In the genomic region with DNA sequence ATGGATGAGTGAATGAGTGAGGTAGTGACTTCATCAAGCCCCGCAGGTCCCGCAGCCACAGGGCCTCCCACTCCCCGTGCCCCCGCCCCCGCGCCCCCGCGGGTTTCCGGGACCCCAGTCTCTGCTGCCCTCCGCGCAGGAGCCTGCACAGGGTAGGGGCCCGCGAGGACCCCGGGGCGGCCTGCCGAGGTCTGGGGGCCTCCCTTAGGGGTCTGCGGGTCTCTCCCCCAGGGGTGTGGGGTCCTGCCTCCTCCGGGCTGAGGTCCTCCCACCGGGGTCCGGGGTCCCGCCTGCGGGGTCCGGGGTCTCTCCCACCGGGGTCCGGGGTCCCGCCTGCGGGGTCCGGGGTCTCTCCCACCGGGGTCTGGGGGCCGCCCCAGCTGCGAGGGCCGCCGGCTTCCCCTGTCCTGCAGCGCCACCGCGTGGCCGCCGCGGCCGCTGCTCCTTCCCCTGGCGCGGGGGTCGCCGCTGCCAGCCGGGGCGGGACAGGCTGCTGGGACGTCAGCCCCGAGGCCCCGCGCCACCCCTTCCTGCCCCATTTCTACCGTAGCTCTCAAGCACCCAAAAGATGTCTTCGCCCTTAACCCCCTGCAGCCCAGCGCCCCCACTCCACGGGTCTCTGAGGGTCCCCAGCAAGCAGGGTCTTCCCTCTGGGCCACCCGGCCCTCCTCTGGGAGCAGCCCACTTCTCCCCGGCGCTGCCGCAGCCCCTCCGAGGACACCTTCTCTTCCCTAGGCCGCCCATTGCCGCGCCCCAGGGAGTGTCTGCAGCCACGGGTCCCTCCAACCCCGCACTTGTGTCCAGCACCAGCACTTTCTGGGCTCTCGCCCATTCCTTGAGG, we compare ENCODE assay signal across 2 cellular contexts.
TF ChIP-seq lines count a peak whose summit lies in the region.

No MANE protein-coding gene starts in this region.

TF ChIP-seq in GM12878, 131 proteins besides CTCF, POLR2A, EP300 and RAD21 (continues in another document):
- TF ChIP-seq, protein P1, sequence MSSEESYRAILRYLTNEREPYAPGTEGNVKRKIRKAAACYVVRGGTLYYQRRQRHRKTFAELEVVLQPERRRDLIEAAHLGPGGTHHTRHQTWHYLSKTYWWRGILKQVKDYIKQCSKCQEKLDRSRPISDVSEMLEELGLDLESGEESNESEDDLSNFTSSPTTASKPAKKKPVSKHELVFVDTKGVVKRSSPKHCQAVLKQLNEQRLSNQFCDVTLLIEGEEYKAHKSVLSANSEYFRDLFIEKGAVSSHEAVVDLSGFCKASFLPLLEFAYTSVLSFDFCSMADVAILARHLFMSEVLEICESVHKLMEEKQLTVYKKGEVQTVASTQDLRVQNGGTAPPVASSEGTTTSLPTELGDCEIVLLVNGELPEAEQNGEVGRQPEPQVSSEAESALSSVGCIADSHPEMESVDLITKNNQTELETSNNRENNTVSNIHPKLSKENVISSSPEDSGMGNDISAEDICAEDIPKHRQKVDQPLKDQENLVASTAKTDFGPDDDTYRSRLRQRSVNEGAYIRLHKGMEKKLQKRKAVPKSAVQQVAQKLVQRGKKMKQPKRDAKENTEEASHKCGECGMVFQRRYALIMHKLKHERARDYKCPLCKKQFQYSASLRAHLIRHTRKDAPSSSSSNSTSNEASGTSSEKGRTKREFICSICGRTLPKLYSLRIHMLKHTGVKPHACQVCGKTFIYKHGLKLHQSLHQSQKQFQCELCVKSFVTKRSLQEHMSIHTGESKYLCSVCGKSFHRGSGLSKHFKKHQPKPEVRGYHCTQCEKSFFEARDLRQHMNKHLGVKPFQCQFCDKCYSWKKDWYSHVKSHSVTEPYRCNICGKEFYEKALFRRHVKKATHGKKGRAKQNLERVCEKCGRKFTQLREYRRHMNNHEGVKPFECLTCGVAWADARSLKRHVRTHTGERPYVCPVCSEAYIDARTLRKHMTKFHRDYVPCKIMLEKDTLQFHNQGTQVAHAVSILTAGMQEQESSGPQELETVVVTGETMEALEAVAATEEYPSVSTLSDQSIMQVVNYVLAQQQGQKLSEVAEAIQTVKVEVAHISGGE (CRISPR knock-in tag; IDR thresholded peaks at IDR 0.05) = no peak
- TF ChIP-seq YY1 (IDR thresholded peaks at IDR 0.05; ENCODE audit: low read depth, low read length) (0 out of 2 replicates have a peak, but pooled peaks have one; percentile 18), ZNF384 (IDR thresholded peaks at IDR 0.05; ENCODE audit: borderline replicate concordance, low read depth, low read length) (no peak), SMC3 (IDR thresholded peaks at IDR 0.05; ENCODE audit: borderline replicate concordance, low read length) (peak; percentile 73), POLR2AphosphoS5 (IDR thresholded peaks at IDR 0.05; ENCODE audit: low read length) (no peak), CBX3 (IDR thresholded peaks at IDR 0.05; ENCODE audit: borderline replicate concordance, low read depth) (no peak), SIN3A (IDR thresholded peaks at IDR 0.05; ENCODE audit: low read depth, low read length) (no peak), FOXM1 (IDR thresholded peaks at IDR 0.05; ENCODE audit: low read depth, low read length) (no peak), RFX5 (IDR thresholded peaks at IDR 0.05; ENCODE audit: low read depth, low read length) (no peak), SMARCA5 (IDR thresholded peaks at IDR 0.05) (0 out of 2 replicates have a peak, but pooled peaks have one; percentile 41), SPI1 (IDR thresholded peaks at IDR 0.05; ENCODE audit: borderline replicate concordance, insufficient read depth, low read depth, low read length) (no peak), ZNF24 (IDR thresholded peaks at IDR 0.05) (peak; percentile 70), WRNIP1 (IDR thresholded peaks at IDR 0.05; ENCODE audit: borderline replicate concordance, low read depth, low read length) (no peak), TBL1XR1 (IDR thresholded peaks at IDR 0.05; ENCODE audit: low read depth, low read length) (no peak), SUPT20H (IDR thresholded peaks at IDR 0.05; ENCODE audit: borderline replicate concordance, control insufficient read depth, low read depth, low read length) (no peak), SP1 (IDR thresholded peaks at IDR 0.05; ENCODE audit: low read depth, low read length) (no peak), EED (IDR thresholded peaks at IDR 0.05; ENCODE audit: low read depth) (no peak), GATAD2B (conservative IDR thresholded peaks at IDR 0.05; ENCODE audit: low read depth) (peak; percentile 56; the same call in 1 of the 2 replicates)
- TF ChIP-seq, protein P2, sequence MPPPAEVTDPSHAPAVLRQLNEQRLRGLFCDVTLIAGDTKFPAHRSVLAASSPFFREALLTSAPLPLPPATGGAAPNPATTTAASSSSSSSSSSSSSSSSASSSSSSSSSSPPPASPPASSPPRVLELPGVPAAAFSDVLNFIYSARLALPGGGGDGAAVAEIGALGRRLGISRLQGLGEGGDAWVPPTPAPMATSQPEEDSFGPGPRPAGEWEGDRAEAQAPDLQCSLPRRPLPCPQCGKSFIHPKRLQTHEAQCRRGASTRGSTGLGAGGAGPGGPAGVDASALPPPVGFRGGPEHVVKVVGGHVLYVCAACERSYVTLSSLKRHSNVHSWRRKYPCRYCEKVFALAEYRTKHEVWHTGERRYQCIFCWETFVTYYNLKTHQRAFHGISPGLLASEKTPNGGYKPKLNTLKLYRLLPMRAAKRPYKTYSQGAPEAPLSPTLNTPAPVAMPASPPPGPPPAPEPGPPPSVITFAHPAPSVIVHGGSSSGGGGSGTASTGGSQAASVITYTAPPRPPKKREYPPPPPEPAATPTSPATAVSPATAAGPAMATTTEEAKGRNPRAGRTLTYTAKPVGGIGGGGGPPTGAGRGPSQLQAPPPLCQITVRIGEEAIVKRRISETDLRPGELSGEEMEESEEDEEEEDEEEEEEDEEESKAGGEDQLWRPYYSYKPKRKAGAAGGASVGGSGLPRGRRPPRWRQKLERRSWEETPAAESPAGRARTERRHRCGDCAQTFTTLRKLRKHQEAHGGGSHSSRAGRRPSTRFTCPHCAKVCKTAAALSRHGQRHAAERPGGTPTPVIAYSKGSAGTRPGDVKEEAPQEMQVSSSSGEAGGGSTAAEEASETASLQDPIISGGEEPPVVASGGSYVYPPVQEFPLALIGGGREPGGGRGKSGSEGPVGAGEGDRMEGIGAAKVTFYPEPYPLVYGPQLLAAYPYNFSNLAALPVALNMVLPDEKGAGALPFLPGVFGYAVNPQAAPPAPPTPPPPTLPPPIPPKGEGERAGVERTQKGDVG (CRISPR knock-in tag; IDR thresholded peaks at IDR 0.05) = no peak
- TF ChIP-seq, protein P3, sequence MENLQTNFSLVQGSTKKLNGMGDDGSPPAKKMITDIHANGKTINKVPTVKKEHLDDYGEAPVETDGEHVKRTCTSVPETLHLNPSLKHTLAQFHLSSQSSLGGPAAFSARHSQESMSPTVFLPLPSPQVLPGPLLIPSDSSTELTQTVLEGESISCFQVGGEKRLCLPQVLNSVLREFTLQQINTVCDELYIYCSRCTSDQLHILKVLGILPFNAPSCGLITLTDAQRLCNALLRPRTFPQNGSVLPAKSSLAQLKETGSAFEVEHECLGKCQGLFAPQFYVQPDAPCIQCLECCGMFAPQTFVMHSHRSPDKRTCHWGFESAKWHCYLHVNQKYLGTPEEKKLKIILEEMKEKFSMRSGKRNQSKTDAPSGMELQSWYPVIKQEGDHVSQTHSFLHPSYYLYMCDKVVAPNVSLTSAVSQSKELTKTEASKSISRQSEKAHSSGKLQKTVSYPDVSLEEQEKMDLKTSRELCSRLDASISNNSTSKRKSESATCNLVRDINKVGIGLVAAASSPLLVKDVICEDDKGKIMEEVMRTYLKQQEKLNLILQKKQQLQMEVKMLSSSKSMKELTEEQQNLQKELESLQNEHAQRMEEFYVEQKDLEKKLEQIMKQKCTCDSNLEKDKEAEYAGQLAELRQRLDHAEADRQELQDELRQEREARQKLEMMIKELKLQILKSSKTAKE (IDR thresholded peaks at IDR 0.05; ENCODE audit: low read depth, poor library complexity, severe bottlenecking) = no peak

TF ChIP-seq in liver, 16 proteins besides CTCF, POLR2A, EP300 and RAD21 (continued from another document):
- TF ChIP-seq, protein P4, sequence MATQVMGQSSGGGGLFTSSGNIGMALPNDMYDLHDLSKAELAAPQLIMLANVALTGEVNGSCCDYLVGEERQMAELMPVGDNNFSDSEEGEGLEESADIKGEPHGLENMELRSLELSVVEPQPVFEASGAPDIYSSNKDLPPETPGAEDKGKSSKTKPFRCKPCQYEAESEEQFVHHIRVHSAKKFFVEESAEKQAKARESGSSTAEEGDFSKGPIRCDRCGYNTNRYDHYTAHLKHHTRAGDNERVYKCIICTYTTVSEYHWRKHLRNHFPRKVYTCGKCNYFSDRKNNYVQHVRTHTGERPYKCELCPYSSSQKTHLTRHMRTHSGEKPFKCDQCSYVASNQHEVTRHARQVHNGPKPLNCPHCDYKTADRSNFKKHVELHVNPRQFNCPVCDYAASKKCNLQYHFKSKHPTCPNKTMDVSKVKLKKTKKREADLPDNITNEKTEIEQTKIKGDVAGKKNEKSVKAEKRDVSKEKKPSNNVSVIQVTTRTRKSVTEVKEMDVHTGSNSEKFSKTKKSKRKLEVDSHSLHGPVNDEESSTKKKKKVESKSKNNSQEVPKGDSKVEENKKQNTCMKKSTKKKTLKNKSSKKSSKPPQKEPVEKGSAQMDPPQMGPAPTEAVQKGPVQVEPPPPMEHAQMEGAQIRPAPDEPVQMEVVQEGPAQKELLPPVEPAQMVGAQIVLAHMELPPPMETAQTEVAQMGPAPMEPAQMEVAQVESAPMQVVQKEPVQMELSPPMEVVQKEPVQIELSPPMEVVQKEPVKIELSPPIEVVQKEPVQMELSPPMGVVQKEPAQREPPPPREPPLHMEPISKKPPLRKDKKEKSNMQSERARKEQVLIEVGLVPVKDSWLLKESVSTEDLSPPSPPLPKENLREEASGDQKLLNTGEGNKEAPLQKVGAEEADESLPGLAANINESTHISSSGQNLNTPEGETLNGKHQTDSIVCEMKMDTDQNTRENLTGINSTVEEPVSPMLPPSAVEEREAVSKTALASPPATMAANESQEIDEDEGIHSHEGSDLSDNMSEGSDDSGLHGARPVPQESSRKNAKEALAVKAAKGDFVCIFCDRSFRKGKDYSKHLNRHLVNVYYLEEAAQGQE (IDR thresholded peaks at IDR 0.05) = no peak
- TF ChIP-seq EGR1 (IDR thresholded peaks at IDR 0.05; ENCODE audit: low read depth in 2 of 2) (no peak), YY1 (IDR thresholded peaks at IDR 0.05) (no peak), HNF4A (conservative IDR thresholded peaks at IDR 0.05) (no peak), NR2F2 (IDR thresholded peaks at IDR 0.05) (no peak), FOXA2 (IDR thresholded peaks at IDR 0.05) (no peak), RXRA (IDR thresholded peaks at IDR 0.05) (no peak), JUND (IDR thresholded peaks at IDR 0.05) (no peak), SP1 (IDR thresholded peaks at IDR 0.05) (no peak), HNF4G (IDR thresholded peaks at IDR 0.05) (no peak), TAF1 (conservative IDR thresholded peaks at IDR 0.05) (no peak), FOXA1 (IDR thresholded peaks at IDR 0.05) (no peak)
- TF ChIP-seq, protein P5, sequence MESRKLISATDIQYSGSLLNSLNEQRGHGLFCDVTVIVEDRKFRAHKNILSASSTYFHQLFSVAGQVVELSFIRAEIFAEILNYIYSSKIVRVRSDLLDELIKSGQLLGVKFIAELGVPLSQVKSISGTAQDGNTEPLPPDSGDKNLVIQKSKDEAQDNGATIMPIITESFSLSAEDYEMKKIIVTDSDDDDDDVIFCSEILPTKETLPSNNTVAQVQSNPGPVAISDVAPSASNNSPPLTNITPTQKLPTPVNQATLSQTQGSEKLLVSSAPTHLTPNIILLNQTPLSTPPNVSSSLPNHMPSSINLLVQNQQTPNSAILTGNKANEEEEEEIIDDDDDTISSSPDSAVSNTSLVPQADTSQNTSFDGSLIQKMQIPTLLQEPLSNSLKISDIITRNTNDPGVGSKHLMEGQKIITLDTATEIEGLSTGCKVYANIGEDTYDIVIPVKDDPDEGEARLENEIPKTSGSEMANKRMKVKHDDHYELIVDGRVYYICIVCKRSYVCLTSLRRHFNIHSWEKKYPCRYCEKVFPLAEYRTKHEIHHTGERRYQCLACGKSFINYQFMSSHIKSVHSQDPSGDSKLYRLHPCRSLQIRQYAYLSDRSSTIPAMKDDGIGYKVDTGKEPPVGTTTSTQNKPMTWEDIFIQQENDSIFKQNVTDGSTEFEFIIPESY (IDR thresholded peaks at IDR 0.05) = no peak
- TF ChIP-seq, protein P6, sequence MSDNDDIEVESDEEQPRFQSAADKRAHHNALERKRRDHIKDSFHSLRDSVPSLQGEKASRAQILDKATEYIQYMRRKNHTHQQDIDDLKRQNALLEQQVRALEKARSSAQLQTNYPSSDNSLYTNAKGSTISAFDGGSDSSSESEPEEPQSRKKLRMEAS (IDR thresholded peaks at IDR 0.05) = no peak
- TF ChIP-seq, protein P7, sequence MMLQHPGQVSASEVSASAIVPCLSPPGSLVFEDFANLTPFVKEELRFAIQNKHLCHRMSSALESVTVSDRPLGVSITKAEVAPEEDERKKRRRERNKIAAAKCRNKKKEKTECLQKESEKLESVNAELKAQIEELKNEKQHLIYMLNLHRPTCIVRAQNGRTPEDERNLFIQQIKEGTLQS (IDR thresholded peaks at IDR 0.05) = no peak
TF ChIP-seq in liver: peak in this region for 0.
